8 cellular contexts compared by ENCODE assay signal in the genomic region with DNA sequence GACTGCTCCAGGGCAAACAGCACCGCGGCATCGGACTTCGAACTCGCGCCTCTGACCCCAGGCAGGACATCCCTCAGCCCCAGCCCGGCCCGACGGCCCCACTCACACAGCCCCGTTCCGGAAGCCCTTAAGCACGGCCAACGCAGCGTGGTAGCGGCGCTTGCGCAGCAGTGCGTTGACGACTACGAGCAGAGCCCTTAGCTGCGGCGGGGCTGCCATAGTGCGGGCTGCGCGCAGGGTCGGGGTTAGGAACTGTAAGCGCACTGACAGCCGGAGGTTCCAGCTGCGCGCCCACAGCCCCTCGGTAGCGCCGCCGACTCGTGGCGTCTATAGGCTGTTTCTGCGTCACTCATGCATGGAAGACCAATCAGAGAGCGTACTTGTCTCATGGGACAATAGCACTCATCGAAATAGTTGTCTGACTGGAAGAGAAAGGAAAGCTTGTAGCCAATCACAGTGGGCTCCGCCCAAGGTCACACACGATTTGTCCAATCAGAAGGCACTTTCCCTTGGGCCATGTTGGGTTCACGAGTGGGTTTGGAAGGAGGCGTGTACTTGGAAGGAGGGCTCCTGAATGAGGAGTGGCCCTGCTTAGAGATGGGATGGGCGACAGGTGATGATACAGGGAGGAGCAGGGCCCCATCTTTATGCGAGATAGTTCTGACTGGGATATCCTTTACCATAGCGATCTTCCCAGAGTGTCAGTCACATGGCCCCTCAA. TPM values are rescaled to one million over a fixed set of nuclear protein-coding genes. Genes with fewer than 3 reads are reported as not detected.
DNase-seq lines count a peak whose midpoint lies in the region; ATAC-seq and TF ChIP-seq lines count a peak whose summit lies in the region.

A gene with protein sequence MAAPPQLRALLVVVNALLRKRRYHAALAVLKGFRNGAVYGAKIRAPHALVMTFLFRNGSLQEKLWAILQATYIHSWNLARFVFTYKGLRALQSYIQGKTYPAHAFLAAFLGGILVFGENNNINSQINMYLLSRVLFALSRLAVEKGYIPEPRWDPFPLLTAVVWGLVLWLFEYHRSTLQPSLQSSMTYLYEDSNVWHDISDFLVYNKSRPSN (minus strand): TSS at position 322 of the 721 bp plus-strand sequence. CDS start 103 bp downstream, at position 219.

- H3K27ac Mint-ChIP-seq in WTC11 = peak within 1 kb of the TSS; percentile 7; the same call in 1 of the 2 replicates
- H3K27ac Mint-ChIP-seq in immature natural killer cell = peak within 1 kb of the TSS; percentile 80 to 95 (median 92)

- no peaks in the 10 kb centered on the region for H3K9me3 ChIP-seq in A673 (ENCODE audit: low read depth, low read length, poor library complexity, severe bottlenecking)

- no peaks in the 10 kb centered on the region for H3K36me3 ChIP-seq in A673 (ENCODE audit: insufficient read depth, low read length, poor library complexity, severe bottlenecking)

- H3K4me3 Mint-ChIP-seq in WTC11 (peak within 1 kb of the TSS; percentile 70), immature natural killer cell (peak within 1 kb of the TSS; percentile 87 to 92 (median 88))

- peak; percentile 92 for ATAC-seq in GM18868 (IDR thresholded peaks at IDR 0.05; ENCODE audit: unreplicated experiment)
- ATAC-seq in HG03103 (IDR thresholded peaks at IDR 0.05; ENCODE audit: low read depth, unreplicated experiment) = peak; percentile 87
- ATAC-seq in WTC11 = peak; percentile 98

- POLR2A ChIA-PET in A673 (lab: Charles Lee; ENCODE audit: low non-redundant PET) (interaction anchor here (0.7 kb wide), 1 partner anchor 32 kb away, joined by 3 read pairs; no protein-coding TSS in a partner anchor), WTC11 (lab: Charles Lee) (interaction anchor here (0.7 to 1.7 kb wide), 4 partner anchors 12 to 230 kb away, joined by 3 to 4 read pairs (median 4); partner anchors contain the start of genes CBFA2T2 and ZNF341)

- peaks cover 4% of the 10 kb centered on the region for H3K4me1 ChIP-seq in A673 (ENCODE audit: insufficient read depth, low read length, poor library complexity, severe bottlenecking)

- H3K27me3 Mint-ChIP-seq in WTC11 (ENCODE audit: low read depth) = peaks cover 6% of the 10 kb centered on the region; the same call in 1 of the 2 replicates
- H3K27me3 Mint-ChIP-seq in immature natural killer cell (ENCODE audit: low read depth in 3 of 3) = peaks cover 2 to 14% (median 2%) of the 10 kb centered on the region in 3 donors

- H3K4me1 Mint-ChIP-seq in WTC11 (peaks cover 4% of the 10 kb centered on the region), immature natural killer cell (peaks cover 26 to 41% of the 10 kb centered on the region in 2 donors)

- BruUV-seq in A673 (replicated peaks; lab: Mats Ljungman, UMichigan) = no TSS peak

- H3K27me3 ChIP-seq in A673 (replicated peaks; ENCODE audit: insufficient read depth, low read depth, low read length, poor library complexity) = no peaks in the 10 kb centered on the region

- peak within 1 kb of the TSS; percentile 82 for H3K4me3 ChIP-seq in A673 (ENCODE audit: low read depth, low read length, poor library complexity, severe bottlenecking)

- H3K9me3 Mint-ChIP-seq in WTC11 = peaks cover 7% of the 10 kb centered on the region
- peaks cover 0 to 2% (median 0%) of the 10 kb centered on the region in 6 donors for H3K9me3 Mint-ChIP-seq in immature natural killer cell

- TF ChIP-seq CTCF in A673 (conservative IDR thresholded peaks at IDR 0.05; ENCODE audit: low read depth, low read length) (no peak), WTC11 (IDR thresholded peaks at IDR 0.05) (no peak)

- intact Hi-C loops in A673 (cut with micrococcal nuclease; ENCODE audit: unreplicated experiment) = no loop called here

- H3K36me3 Mint-ChIP-seq in WTC11 (peaks cover 2% of the 10 kb centered on the region; the same call in 1 of the 2 replicates), immature natural killer cell (peaks cover 0 to 5% (median 3%) of the 10 kb centered on the region in 3 donors)

- DNase-seq in A673 (ENCODE audit: low spot score) = peak; percentile 98
- peak; percentile 79 for DNase-seq in NCI-H2196 treated with DMSO at 0.1 percent for 48 hours (lab: John Stamatoyannopoulos, UW; ENCODE audit: unreplicated experiment)
- peak; percentile 85 for DNase-seq in WTC11 (ENCODE audit: low spot score)
- peak; percentile 68 to 99 (median 94) for DNase-seq in caudate nucleus (lab: John Stamatoyannopoulos, UW)
- DNase-seq in immature natural killer cell = peak; percentile 91 to 93 (median 92)
- peak; percentile 95 for DNase-seq in smooth muscle cell of the brain vasculature (ENCODE audit: low read depth, low spot score)

- H3K27ac ChIP-seq in A673 (ENCODE audit: low read depth, low read length, poor library complexity, severe bottlenecking) (peak within 1 kb of the TSS; percentile 32), caudate nucleus (ENCODE audit: low read depth, low read length) (peak within 1 kb of the TSS; percentile 46)

- CTCF ChIA-PET in A673 (lab: Charles Lee) = interaction anchor here (0.6 to 0.7 kb wide), 2 partner anchors 35 to 280 kb away, joined by 3 to 4 read pairs; no protein-coding TSS in a partner anchor
- CTCF ChIA-PET in WTC11 (lab: Charles Lee) = interaction anchor here (0.6 to 4.0 kb wide), 11 partner anchors 10 to 304 kb away, joined by 3 to 19 read pairs (median 4); partner anchors contain the start of genes ACTL10 and ZNF341

TF ChIP-seq in WTC11, 78 proteins besides CTCF, POLR2A, EP300 and RAD21 (continues in another document):
- TF ChIP-seq KAT7 (CRISPR knock-in tag; IDR thresholded peaks at IDR 0.05; ENCODE audit: borderline replicate concordance) (no peak), SP1 (CRISPR knock-in tag; conservative IDR thresholded peaks at IDR 0.05) (peak; percentile 54), ATF1 (CRISPR knock-in tag; IDR thresholded peaks at IDR 0.05) (no peak), ZNF425 (CRISPR knock-in tag; conservative IDR thresholded peaks at IDR 0.05) (no peak), ARID4B (CRISPR knock-in tag; IDR thresholded peaks at IDR 0.05; ENCODE audit: borderline replicate concordance) (peak; percentile 63; the same call in 1 of the 2 replicates), FOXK1 (CRISPR knock-in tag; IDR thresholded peaks at IDR 0.05) (peak; percentile 31; the same call in 1 of the 2 replicates), ZNF416 (CRISPR knock-in tag; IDR thresholded peaks at IDR 0.05) (0 out of 2 replicates have a peak, but pooled peaks have one; percentile 21), GABPB1 (CRISPR knock-in tag; IDR thresholded peaks at IDR 0.05) (no peak), FOXP1 (CRISPR knock-in tag; IDR thresholded peaks at IDR 0.05; ENCODE audit: borderline replicate concordance) (no peak)

RNA-seq across cellular contexts. Expression of the gene that starts here (rescaled TPM):
- total RNA-seq in A673 (2021) (7.5 and 9.7 TPM in 2 replicates), WTC11 (2021) (3.3 to 6.0 TPM (median 5.8 TPM) in 3 replicates)
- 10 to 100 TPM in 2 of 3 donors, 1 to 10 TPM in 1; 6.8 to 16.6 (median 14.1) TPM for polyA plus RNA-seq in immature natural killer cell

Comparison
In these comparisons a context has a peak if more than half of its experiments do, and no peak if none do; other contexts are left out.
1. Peak in every context shown above with its lines: DNase-seq, ATAC-seq, H3K4me3 ChIP-seq and H3K27ac ChIP-seq.